ENCODE assay signal across 19 cellular contexts in the genomic region with DNA sequence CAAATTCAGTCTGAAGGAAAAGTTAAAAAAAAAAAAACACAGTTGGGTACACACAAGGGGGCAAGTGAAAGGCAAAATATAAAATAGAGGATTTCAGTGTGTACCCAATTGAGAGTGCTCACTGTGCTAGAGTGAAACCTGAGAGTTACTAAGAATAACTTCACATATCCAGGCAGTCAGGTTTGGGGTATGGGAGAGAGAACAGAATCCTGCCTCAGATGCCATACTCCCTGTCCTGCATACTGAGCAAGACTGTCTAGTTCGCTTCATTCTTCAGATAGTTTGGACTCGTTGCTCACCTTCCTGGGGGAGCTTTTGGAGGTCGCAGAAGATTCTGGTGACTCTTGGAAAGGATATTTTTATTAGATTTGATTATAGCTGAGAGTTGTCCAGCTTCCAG. TPM values are rescaled to one million over a fixed set of nuclear protein-coding genes. Genes with fewer than 3 reads are reported as not detected.
DNase-seq lines count a peak whose midpoint lies in the region; ATAC-seq and TF ChIP-seq lines count a peak whose summit lies in the region.
"Had no signal": no experiment of that assay in that cellular context is flagged by ENCODE, and none has a peak within 500 bp of the region (broad histone marks: within the 10 kb centered on the region; RNA-seq: fewer than 3 reads in every experiment).

No MANE protein-coding gene starts in this region.

- TF ChIP-seq CTCF in choroid plexus epithelial cell (conservative IDR thresholded peaks at IDR 0.05; ENCODE audit: low read depth, low read length) (no peak), thyroid gland (IDR thresholded peaks at IDR 0.05) (no peak)

- no peak overlapping the region for H3K4me2 ChIP-seq in mesendoderm (ENCODE audit: low read length)

- H2BK120ac ChIP-seq in mesendoderm (ENCODE audit: low read depth, low read length): no peak overlapping the region

- H2AK5ac ChIP-seq in mesendoderm (ENCODE audit: low read length): no peak overlapping the region

- H3K18ac ChIP-seq in mesendoderm (ENCODE audit: low read length): no peak overlapping the region

- peaks cover 53% of the 10 kb centered on the region for H3K36me3 Mint-ChIP-seq in T-helper 2 cell treated with Interferon-gamma antibody and Interleukin-4, amounts not matched to agents 5 μg/mL and 100 μg/mL, for 36 hours (ENCODE audit: low read depth)
- peaks cover 49% of the 10 kb centered on the region for H3K36me3 Mint-ChIP-seq in activated naive CD4-positive, alpha-beta T cell treated with anti-CD3 and anti-CD28 coated beads, Interleukin-2, amount 10 ng/mL, durations not matched to agents 7 days and 5 days

- peak overlapping the region; percentile 8 for H3K27ac Mint-ChIP-seq in T-helper 2 cell treated with Interferon-gamma antibody and Interleukin-4, amounts not matched to agents 5 μg/mL and 100 μg/mL, for 36 hours
- H3K27ac Mint-ChIP-seq in activated naive CD4-positive, alpha-beta T cell treated with anti-CD3 and anti-CD28 coated beads, Interleukin-2, amount 10 ng/mL, durations not matched to agents 7 days and 5 days: no peak overlapping the region
- H3K27ac Mint-ChIP-seq: CD4-positive, alpha-beta T cell; HFFc6 had no signal

- no peak overlapping the region for H3K9ac ChIP-seq in mesendoderm (ENCODE audit: low read length)

- no peaks in the 10 kb centered on the region for H3K79me2 ChIP-seq in mesendoderm (ENCODE audit: control insufficient read depth, insufficient read depth, low read length)

- H3K79me1 ChIP-seq in mesendoderm (ENCODE audit: low read length): peaks cover 5% of the 10 kb centered on the region

- H3K4me3 Mint-ChIP-seq in T-helper 2 cell treated with Interferon-gamma antibody and Interleukin-4, amounts not matched to agents 5 μg/mL and 100 μg/mL, for 36 hours: no peak overlapping the region
- no peak overlapping the region for H3K4me3 Mint-ChIP-seq in activated naive CD4-positive, alpha-beta T cell treated with anti-CD3 and anti-CD28 coated beads, Interleukin-2, amount 10 ng/mL, durations not matched to agents 7 days and 5 days
- H3K4me3 Mint-ChIP-seq: CD4-positive, alpha-beta T cell; HFFc6 had no signal

- WGBS in right cardiac atrium: 68% methylated on average over 3 of the region's 3 CpGs
- 48 to 50% methylated on average over 3 of the region's 3 CpGs for WGBS in thyroid gland, 2 donors
- WGBS in mesendoderm (ENCODE audit: extremely low coverage, insufficient coverage, low lambda C conversion rate): no CpG with 5 or more reads among the region's 3 CpGs

- no peak for DNase-seq in T-helper 2 cell treated with Interferon-gamma antibody and Interleukin-4, amounts not matched to agents 5 μg/mL and 100 μg/mL, for 36 hours (ENCODE audit: low spot score)
- DNase-seq in T-helper 2 cell (no peak), choroid plexus epithelial cell (ENCODE audit: low read depth) (peak; percentile 13), right cardiac atrium (no peak), thyroid gland (no peak), mesendoderm (no peak), NCI-H1048 (lab: John Stamatoyannopoulos, UW) (no peak)
- DNase-seq in activated naive CD4-positive, alpha-beta T cell treated with anti-CD3 and anti-CD28 coated beads, Interleukin-2, amount 10 ng/mL, durations not matched to agents 7 days and 5 days: no peak
- DNase-seq: 8988T; BE2C; CD4-positive, alpha-beta T cell; DMS53; HFFc6; KBM-7; NCI-H1092; NCI-H1694 treated with DMSO at 0.1 percent for 48 hours; NCI-H69; NK-92 treated with Interleukin-12 subunit alpha and Interleukin-12 subunit beta, amount 100 ng/mL, for 24 hours; RPMI8226 had no signal

- peak in 1 of 2 donors; percentile 78 for ATAC-seq in right cardiac atrium

- peaks cover 14 to 20% of the 10 kb centered on the region in 2 donors for H3K36me3 ChIP-seq in thyroid gland
- peaks cover 11% of the 10 kb centered on the region for H3K36me3 ChIP-seq in mesendoderm (ENCODE audit: control insufficient read depth, insufficient read depth, low read length)

- H3K9me3 ChIP-seq in right cardiac atrium (ENCODE audit: control insufficient read depth, low read length) (no peaks in the 10 kb centered on the region), thyroid gland (no peaks in the 10 kb centered on the region)
- H3K9me3 ChIP-seq: BE2C had no signal

- H3K4me1 ChIP-seq in right cardiac atrium (ENCODE audit: control insufficient read depth, insufficient read depth, low read length) (peaks cover 3% of the 10 kb centered on the region), thyroid gland (peaks cover 6 to 14% of the 10 kb centered on the region in 2 donors), mesendoderm (ENCODE audit: control insufficient read depth, low read depth, low read length) (no peaks in the 10 kb centered on the region)
- H3K4me1 ChIP-seq: BE2C had no signal

- H3K27me3 ChIP-seq in right cardiac atrium (ENCODE audit: control insufficient read depth, insufficient read depth) (no peaks in the 10 kb centered on the region), thyroid gland (no peaks in the 10 kb centered on the region), mesendoderm (ENCODE audit: insufficient read depth, low read length, poor library complexity) (no peaks in the 10 kb centered on the region)
- H3K27me3 ChIP-seq: BE2C had no signal

- H2BK15ac ChIP-seq in mesendoderm (replicated peaks; ENCODE audit: low read depth): no peak overlapping the region

- peaks cover 3% of the 10 kb centered on the region for H3K4me1 Mint-ChIP-seq in T-helper 2 cell treated with Interferon-gamma antibody and Interleukin-4, amounts not matched to agents 5 μg/mL and 100 μg/mL, for 36 hours (ENCODE audit: low read depth)
- H3K4me1 Mint-ChIP-seq in activated naive CD4-positive, alpha-beta T cell treated with anti-CD3 and anti-CD28 coated beads, Interleukin-2, amount 10 ng/mL, durations not matched to agents 7 days and 5 days: no peaks in the 10 kb centered on the region

- no peak overlapping the region for H3K23ac ChIP-seq in mesendoderm (ENCODE audit: low read length)

- intact Hi-C loops in right cardiac atrium (cut with DNase I): no loop called here
- intact Hi-C loops in thyroid gland (cut with DNase I): no loop called here

- no peaks in the 10 kb centered on the region for H3K27me3 Mint-ChIP-seq in T-helper 2 cell treated with Interferon-gamma antibody and Interleukin-4, amounts not matched to agents 5 μg/mL and 100 μg/mL, for 36 hours (ENCODE audit: low read depth)
- no peaks in the 10 kb centered on the region for H3K27me3 Mint-ChIP-seq in activated naive CD4-positive, alpha-beta T cell treated with anti-CD3 and anti-CD28 coated beads, Interleukin-2, amount 10 ng/mL, durations not matched to agents 7 days and 5 days
- H3K27me3 Mint-ChIP-seq: CD4-positive, alpha-beta T cell had no signal

- no peak overlapping the region for H3K4ac ChIP-seq in mesendoderm (ENCODE audit: low read depth, low read length)

- CTCF ChIA-PET in activated naive CD4-positive, alpha-beta T cell treated with anti-CD3 and anti-CD28 coated beads, Interleukin-2, amount 10 ng/mL, durations not matched to agents 7 days and 5 days (lab: Charles Lee): no interaction called here

- no peak for TF ChIP-seq POLR2A in thyroid gland (IDR thresholded peaks at IDR 0.05)

- H3K27ac ChIP-seq in right cardiac atrium (ENCODE audit: low read length): peak overlapping the region; percentile 67
- H3K27ac ChIP-seq in thyroid gland: peak overlapping the region; percentile 19 to 84 (median 51)
- H3K27ac ChIP-seq in mesendoderm (ENCODE audit: low read depth, low read length): no peak overlapping the region

- no peaks in the 10 kb centered on the region for H3K9me3 Mint-ChIP-seq in T-helper 2 cell treated with Interferon-gamma antibody and Interleukin-4, amounts not matched to agents 5 μg/mL and 100 μg/mL, for 36 hours
- H3K9me3 Mint-ChIP-seq in activated naive CD4-positive, alpha-beta T cell treated with anti-CD3 and anti-CD28 coated beads, Interleukin-2, amount 10 ng/mL, durations not matched to agents 7 days and 5 days: no peaks in the 10 kb centered on the region
- H3K9me3 Mint-ChIP-seq: CD4-positive, alpha-beta T cell; HFFc6 had no signal

- no peak overlapping the region for H3K56ac ChIP-seq in mesendoderm (ENCODE audit: low read length)

- no peak overlapping the region for H2BK5ac ChIP-seq in mesendoderm (ENCODE audit: low read length)

- no peak overlapping the region for H4K8ac ChIP-seq in mesendoderm (ENCODE audit: low read depth, low read length)

- H3K4me3 ChIP-seq in choroid plexus epithelial cell (ENCODE audit: low read depth, low read length) (no peak overlapping the region), right cardiac atrium (ENCODE audit: low read length) (peak overlapping the region; percentile 30), thyroid gland (replicated peaks in 1 of 3) (no peak overlapping the region), mesendoderm (ENCODE audit: low read length) (no peak overlapping the region)

- H4K5ac ChIP-seq in mesendoderm (ENCODE audit: low read length): no peak overlapping the region

RNA-seq across cellular contexts. Expression of a gene that starts 20.4 kb away (rescaled TPM):
- total RNA-seq in right cardiac atrium: 10 to 100 TPM; 18.9 to 56.2 (median 32.9) TPM
- 20.7 TPM for polyA plus RNA-seq in right cardiac atrium
- 10 to 100 TPM; 16.0 to 27.0 (median 17.0) TPM for total RNA-seq in thyroid gland
- polyA plus RNA-seq in mesendoderm (2013, experiment 1 of 2): 20.0 TPM
- polyA plus RNA-seq in mesendoderm (2013, experiment 2 of 2): 19.8 TPM

RNA-seq across cellular contexts. Expression of a gene that starts 25.5 kb away (rescaled TPM):
- total RNA-seq in right cardiac atrium (10 to 100 TPM; 28.9 to 71.3 (median 51.1) TPM), thyroid gland (10 to 100 TPM; 18.8 to 58.2 (median 37.4) TPM)
- 41.9 TPM for polyA plus RNA-seq in right cardiac atrium
- polyA plus RNA-seq in mesendoderm (2013, experiment 1 of 2): 80.4 TPM
- polyA plus RNA-seq in mesendoderm (2013, experiment 2 of 2): 79.4 TPM

RNA-seq across cellular contexts. Expression of a gene that starts 52.0 kb away (rescaled TPM):
- total RNA-seq in right cardiac atrium (10 to 100 TPM; 13.7 to 18.5 (median 16.0) TPM), thyroid gland (10 to 100 TPM; 23.9 to 35.4 (median 30.2) TPM)
- polyA plus RNA-seq in right cardiac atrium: 13.3 TPM
- polyA plus RNA-seq in mesendoderm (2013, experiment 1 of 2): 6.0 TPM
- polyA plus RNA-seq in mesendoderm (2013, experiment 2 of 2): 6.4 TPM
